ENCODE assay signal across 30 cellular contexts in the genomic region with DNA sequence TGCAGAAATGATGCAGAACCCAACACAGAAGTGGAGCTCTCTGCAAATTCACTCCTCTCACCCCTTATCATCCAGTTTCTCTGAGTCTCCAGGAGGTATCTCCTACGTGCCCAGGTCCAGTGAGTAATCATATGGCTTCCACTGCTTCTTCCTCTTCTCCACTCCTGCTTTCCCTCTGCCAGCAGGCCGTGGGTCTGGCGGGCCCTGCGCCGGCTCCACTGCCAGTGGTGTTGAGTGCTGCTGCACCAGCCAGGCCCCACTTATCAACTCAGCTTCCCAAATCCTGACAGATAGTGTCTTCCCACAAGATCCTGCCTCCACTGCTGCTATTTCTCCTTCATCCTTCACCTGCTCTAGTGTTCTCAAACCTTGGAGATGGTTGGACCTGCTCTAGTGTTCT.
"Had no signal": no experiment of that assay in that cellular context is flagged by ENCODE, and none has a peak within 500 bp of the region (broad histone marks: within the 10 kb centered on the region; RNA-seq: fewer than 3 reads in every experiment).

No MANE protein-coding gene starts in this region.

- H3K36me3 ChIP-seq: neural progenitor cell, neutrophil, ovary, right lobe of liver, sigmoid colon, suprapubic skin, tibial artery, upper lobe of left lung, vagina had no signal

- H3K27me3 Mint-ChIP-seq: stimulated activated memory B cell treated with anti-CD40 and anti-IgM and Interleukin-4, amounts not matched to agents 10 μg/mL and 1 μg/mL and 100 μg/mL, for 72 hours had no signal

- H2AFZ ChIP-seq: neural progenitor cell, parathyroid adenoma had no signal

- H3K4me3 Mint-ChIP-seq: naive thymus-derived CD4-positive, alpha-beta T cell; natural killer cell; nephron; neural progenitor cell; stimulated activated memory B cell treated with anti-CD40 and anti-IgM and Interleukin-4, amounts not matched to agents 10 μg/mL and 1 μg/mL and 100 μg/mL, for 72 hours; stimulated activated naive CD8-positive, alpha-beta T cell treated with anti-CD3 and anti-CD28 coated beads, Interleukin-15, amount 100 ng/mL, for 72 hours had no signal

- H3K27ac ChIP-seq: neural progenitor cell, neutrophil, ovary, parathyroid adenoma, psoas muscle, right lobe of liver, sigmoid colon, suprapubic skin, testis, tibial artery, upper lobe of left lung, vagina had no signal

- H3K36me3 Mint-ChIP-seq: naive thymus-derived CD4-positive, alpha-beta T cell; natural killer cell; neural progenitor cell; stimulated activated memory B cell treated with anti-CD40 and anti-IgM and Interleukin-4, amounts not matched to agents 10 μg/mL and 1 μg/mL and 100 μg/mL, for 72 hours had no signal

- H3K4me3 ChIP-seq: neural progenitor cell, ovary, psoas muscle, right lobe of liver, sigmoid colon, suprapubic skin, testis, tibial artery, upper lobe of left lung, vagina had no signal

- H3K27ac Mint-ChIP-seq: naive thymus-derived CD4-positive, alpha-beta T cell; natural killer cell; nephron; neural progenitor cell; progenitor cell of endocrine pancreas; stimulated activated memory B cell treated with anti-CD40 and anti-IgM and Interleukin-4, amounts not matched to agents 10 μg/mL and 1 μg/mL and 100 μg/mL, for 72 hours; stimulated activated naive CD8-positive, alpha-beta T cell treated with anti-CD3 and anti-CD28 coated beads, Interleukin-15, amount 100 ng/mL, for 72 hours had no signal

- H3K4me1 ChIP-seq: right lobe of liver, testis had no signal

- H3K9ac ChIP-seq: neural progenitor cell, parathyroid adenoma had no signal

- H3K9me3 Mint-ChIP-seq: naive thymus-derived CD4-positive, alpha-beta T cell; natural killer cell; nephron; stimulated activated memory B cell treated with anti-CD40 and anti-IgM and Interleukin-4, amounts not matched to agents 10 μg/mL and 1 μg/mL and 100 μg/mL, for 72 hours; stimulated activated naive CD8-positive, alpha-beta T cell treated with anti-CD3 and anti-CD28 coated beads, Interleukin-15, amount 100 ng/mL, for 72 hours had no signal

- H3K79me2 ChIP-seq: parathyroid adenoma had no signal

- DNase-seq: naive thymus-derived CD4-positive, alpha-beta T cell; natural killer cell; nucleus accumbens; ovary; posterior cingulate gyrus; psoas muscle; right cardiac atrium; right lobe of liver; sigmoid colon; small intestine; stimulated activated CD4-positive, alpha-beta T cell treated with anti-CD3 and anti-CD28 coated beads, Interleukin-15, amount 100 ng/mL, for 24 hours; stimulated activated CD4-positive, alpha-beta T cell treated with anti-CD3 and anti-CD28 coated beads, Interleukin-2, amount 100 ng/mL, for 24 hours; stimulated activated CD4-positive, alpha-beta T cell treated with anti-CD3 and anti-CD28 coated beads, Interleukin-2, amount 100 ng/mL, for 48 hours; stimulated activated CD4-positive, alpha-beta T cell treated with anti-CD3 and anti-CD28 coated beads, Interleukin-4, amount 100 ng/mL, for 24 hours; stimulated activated naive CD4-positive, alpha-beta T cell; stimulated activated naive CD8-positive, alpha-beta T cell treated with anti-CD3 and anti-CD28 coated beads, Interleukin-15, amount 100 ng/mL, for 72 hours; stimulated activated naive CD8-positive, alpha-beta T cell treated with anti-CD3 and anti-CD28 coated beads, Interleukin-15, Interleukin-2, amounts not matched to agents 100 U/mL and 50 U/mL, for 24 hours; substantia nigra; testis; tibial artery; trophoblast cell had no signal

- H3K9me3 ChIP-seq: neutrophil, ovary, psoas muscle, right lobe of liver, sigmoid colon, suprapubic skin, testis, tibial artery, upper lobe of left lung, vagina had no signal

- ATAC-seq: naive thymus-derived CD4-positive, alpha-beta T cell; natural killer cell; psoas muscle; right cardiac atrium; right lobe of liver; stimulated activated memory B cell treated with anti-CD40 and anti-IgM and Interleukin-4, amounts not matched to agents 10 μg/mL and 1 μg/mL and 100 μg/mL, for 72 hours; stimulated activated naive CD8-positive, alpha-beta T cell treated with anti-CD3 and anti-CD28 coated beads, Interleukin-15, amount 100 ng/mL, for 72 hours; stimulated activated naive CD8-positive, alpha-beta T cell treated with anti-CD3 and anti-CD28 coated beads, Interleukin-15, Interleukin-2, amounts not matched to agents 100 U/mL and 50 U/mL, for 24 hours had no signal

- H3K4me1 Mint-ChIP-seq: natural killer cell; stimulated activated memory B cell treated with anti-CD40 and anti-IgM and Interleukin-4, amounts not matched to agents 10 μg/mL and 1 μg/mL and 100 μg/mL, for 72 hours had no signal

- H3K27me3 ChIP-seq: neutrophil, ovary, right lobe of liver, sigmoid colon, suprapubic skin, testis, tibial artery, upper lobe of left lung, vagina had no signal
